ENCODE assay signal across 12 cellular contexts in genomic region chr21:41947596-41948403, GRCh38. TPM values are rescaled to one million over a fixed set of nuclear protein-coding genes. Genes with fewer than 3 reads are reported as not detected.
A peak's percentile ranks its signal among the peaks of the same experiment; 100 is the strongest.
DNase-seq lines count a peak whose midpoint lies in the region; ATAC-seq and TF ChIP-seq lines count a peak whose summit lies in the region.
"Had no signal": no experiment of that assay in that cellular context is flagged by ENCODE, and none has a peak within 500 bp of the region (broad histone marks: within the 10 kb centered on the region; RNA-seq: fewer than 3 reads in every experiment).

No MANE protein-coding gene starts in this region.

- POLR2A ChIA-PET in IMR-90 (lab: Charles Lee; ENCODE audit: unreplicated experiment), result no interaction called here
- POLR2A ChIA-PET in HEK293T (lab: Yijun Ruan, JAX), result no interaction called here

- DNase-seq in IMR-90 (peak; percentile 43), chondrocyte (ENCODE audit: low spot score) (peak; percentile 75), COLO668 (lab: John Stamatoyannopoulos, UW; ENCODE audit: unreplicated experiment) (no peak), HEK293T (ENCODE audit: extremely low spot score) (no peak)
- DNase-seq: foreskin melanocyte, NCI-H82 had no signal

- H2BK5ac ChIP-seq in IMR-90 (ENCODE audit: low read depth, low read length, poor library complexity, severe bottlenecking), result no peak overlapping the region

- no peak overlapping the region for H3K18ac ChIP-seq in IMR-90 (ENCODE audit: low read depth, low read length)

- peaks cover 70 to 83% of the 10 kb centered on the region in 2 experiments for H3K79me1 ChIP-seq in IMR-90 (ENCODE audit: low read depth in 1 of 2, low read length in 2 of 2)

- intact Hi-C loops in IMR-90 (cut with micrococcal nuclease), result no loop called here

- H3K27ac ChIP-seq in IMR-90 (ENCODE audit: insufficient read depth, low read length) (no peak overlapping the region), layer of hippocampus (ENCODE audit: low read depth, low read length) (peak overlapping the region; percentile 80), temporal lobe (ENCODE audit: low read depth, low read length) (peak overlapping the region; percentile 77)

- peaks cover 52% of the 10 kb centered on the region for H4K20me1 ChIP-seq in IMR-90 (ENCODE audit: insufficient read depth, low read length)

- no peaks in the 10 kb centered on the region for H3K9me3 Mint-ChIP-seq in chondrocyte (ENCODE audit: low read depth)
- peaks cover 7% of the 10 kb centered on the region for H3K9me3 Mint-ChIP-seq in stimulated activated memory B cell treated with anti-CD40 and anti-IgM and Interleukin-4, amounts not matched to agents 10 μg/mL and 1 μg/mL and 100 μg/mL, for 72 hours
- H3K9me3 Mint-ChIP-seq: natural killer cell treated with Interleukin-12 subunit alpha and Interleukin-12 subunit beta and Interleukin-15 and Interleukin-18, amount 100 ng/mL, for 72 hours had no signal

- H3K9me1 ChIP-seq in IMR-90 (ENCODE audit: insufficient read depth, low read length), result peaks cover 34% of the 10 kb centered on the region

- TF ChIP-seq POLR2A in IMR-90 (IDR thresholded peaks at IDR 0.05; ENCODE audit: low read depth, low read length), result no peak

- no peak overlapping the region for H2AFZ ChIP-seq in IMR-90 (replicated peaks; ENCODE audit: low read length, poor library complexity)

- no peak overlapping the region for H3K4me3 Mint-ChIP-seq in chondrocyte (ENCODE audit: unreplicated experiment)
- no peak overlapping the region for H3K4me3 Mint-ChIP-seq in stimulated activated memory B cell treated with anti-CD40 and anti-IgM and Interleukin-4, amounts not matched to agents 10 μg/mL and 1 μg/mL and 100 μg/mL, for 72 hours
- H3K4me3 Mint-ChIP-seq: IgD-negative memory B cell; natural killer cell treated with Interleukin-12 subunit alpha and Interleukin-12 subunit beta and Interleukin-15 and Interleukin-18, amount 100 ng/mL, for 72 hours had no signal

- ATAC-seq in IMR-90 (ENCODE audit: low read depth) (peak; percentile 80), HG03432 (IDR thresholded peaks at IDR 0.05; ENCODE audit: unreplicated experiment) (no peak)
- no peak for ATAC-seq in stimulated activated memory B cell treated with anti-CD40 and anti-IgM and Interleukin-4, amounts not matched to agents 10 μg/mL and 1 μg/mL and 100 μg/mL, for 72 hours
- ATAC-seq: natural killer cell treated with Interleukin-12 subunit alpha and Interleukin-12 subunit beta and Interleukin-15 and Interleukin-18, amount 100 ng/mL, for 72 hours had no signal

- H2AK5ac ChIP-seq in IMR-90 (ENCODE audit: low read depth, low read length), result peak overlapping the region; percentile 51; the same call in 1 of the 2 replicates

- no peak overlapping the region for H3K4me3 ChIP-seq in IMR-90 (ENCODE audit: insufficient read depth, low read depth, low read length)

- H3K23ac ChIP-seq in IMR-90 (ENCODE audit: low read depth, low read length), result no peak overlapping the region

- 0 out of 2 replicates have a peak overlapping the region, but pooled peaks have one; percentile 18 for H3K4ac ChIP-seq in IMR-90 (ENCODE audit: low read depth, low read length)

- peak overlapping the region; percentile 0; the same call in 1 of the 2 replicates for H3K4me2 ChIP-seq in IMR-90 (ENCODE audit: low read depth, low read length)

- H2BK20ac ChIP-seq in IMR-90 (ENCODE audit: low read depth, low read length), result no peak overlapping the region

- H4K8ac ChIP-seq in IMR-90 (ENCODE audit: low read depth in 2 of 2, low read length in 2 of 2), result peak overlapping the region in 1 of 2 experiments; percentile 23; a peak in 2 of 4 replicates

- no peak overlapping the region for H2BK120ac ChIP-seq in IMR-90 (ENCODE audit: low read depth, low read length)

- TF ChIP-seq CTCF in IMR-90 (conservative IDR thresholded peaks at IDR 0.05; ENCODE audit: low read depth, low read length), result no peak
- no peak for TF ChIP-seq CTCF in chondrocyte (IDR thresholded peaks at IDR 0.05)

- WGBS in IMR-90 (ENCODE audit: extremely low coverage in 2 of 2, insufficient read length in 1 of 2), 2 experiments, result 50% methylated on average over 2 of the region's 14 CpGs; no CpG with 5 or more reads in 1 of the 2 experiments

- H3K36me3 Mint-ChIP-seq in chondrocyte (ENCODE audit: low read depth), result no peaks in the 10 kb centered on the region
- no peaks in the 10 kb centered on the region for H3K36me3 Mint-ChIP-seq in stimulated activated memory B cell treated with anti-CD40 and anti-IgM and Interleukin-4, amounts not matched to agents 10 μg/mL and 1 μg/mL and 100 μg/mL, for 72 hours
- H3K36me3 Mint-ChIP-seq: IgD-negative memory B cell; natural killer cell treated with Interleukin-12 subunit alpha and Interleukin-12 subunit beta and Interleukin-15 and Interleukin-18, amount 100 ng/mL, for 72 hours had no signal

- TF ChIP-seq RAD21 in IMR-90 (IDR thresholded peaks at IDR 0.05; ENCODE audit: low read length), result no peak

- no peak overlapping the region for H3K27ac Mint-ChIP-seq in chondrocyte (ENCODE audit: unreplicated experiment)
- no peak overlapping the region for H3K27ac Mint-ChIP-seq in stimulated activated memory B cell treated with anti-CD40 and anti-IgM and Interleukin-4, amounts not matched to agents 10 μg/mL and 1 μg/mL and 100 μg/mL, for 72 hours
- H3K27ac Mint-ChIP-seq: natural killer cell treated with Interleukin-12 subunit alpha and Interleukin-12 subunit beta and Interleukin-15 and Interleukin-18, amount 100 ng/mL, for 72 hours had no signal

- H3K27me3 ChIP-seq in IMR-90 (ENCODE audit: control insufficient read depth, insufficient read depth, low read length) (no peaks in the 10 kb centered on the region), layer of hippocampus (ENCODE audit: control insufficient read depth, insufficient read depth, low read length) (no peaks in the 10 kb centered on the region)

- no peak overlapping the region for H2BK15ac ChIP-seq in IMR-90 (ENCODE audit: low read depth, low read length)

- dilution Hi-C loops in IMR-90 (cut with HindIII; ENCODE audit: low sequenced_read_pairs, unreplicated experiment), result no loop called here

- H3K27me3 Mint-ChIP-seq in chondrocyte (ENCODE audit: low read depth), result no peaks in the 10 kb centered on the region
- no peaks in the 10 kb centered on the region for H3K27me3 Mint-ChIP-seq in stimulated activated memory B cell treated with anti-CD40 and anti-IgM and Interleukin-4, amounts not matched to agents 10 μg/mL and 1 μg/mL and 100 μg/mL, for 72 hours

- H3K4me1 Mint-ChIP-seq in chondrocyte (ENCODE audit: low read depth), result peaks cover 16% of the 10 kb centered on the region
- no peaks in the 10 kb centered on the region for H3K4me1 Mint-ChIP-seq in stimulated activated memory B cell treated with anti-CD40 and anti-IgM and Interleukin-4, amounts not matched to agents 10 μg/mL and 1 μg/mL and 100 μg/mL, for 72 hours

- H2AK9ac ChIP-seq in IMR-90 (replicated peaks; ENCODE audit: low read depth, low read length, poor library complexity), result no peak overlapping the region

- H4K91ac ChIP-seq in IMR-90 (ENCODE audit: insufficient read depth, low read depth, low read length), result no peak overlapping the region; the same call in 1 of the 2 replicates

- CTCF ChIA-PET in IMR-90 (lab: Yijun Ruan, JAX), result no interaction called here
- CTCF ChIA-PET in HEK293T (lab: Yijun Ruan, JAX), result no interaction called here

- no peak overlapping the region for H3K56ac ChIP-seq in IMR-90 (ENCODE audit: extremely low read depth, insufficient read depth, low read length)

- no TSS peak for BruUV-seq in IMR-90 (replicated peaks; lab: Mats Ljungman, UMichigan)

- H3K14ac ChIP-seq in IMR-90 (replicated peaks; ENCODE audit: low read depth, low read length), result no peak overlapping the region

- H4K5ac ChIP-seq in IMR-90 (ENCODE audit: low read depth, low read length), result no peak overlapping the region

- in situ Hi-C loops in IMR-90 (cut with MboI; ENCODE audit: low sequenced_read_pairs), result loop anchor here (5.0 kb wide), 1 partner anchor 170 kb away; no protein-coding TSS in a partner anchor

- no peaks in the 10 kb centered on the region for H3K9me3 ChIP-seq in IMR-90 (ENCODE audit: control insufficient read depth, insufficient read depth, low read length)

- peaks cover 21% of the 10 kb centered on the region for H3K4me1 ChIP-seq in IMR-90 (ENCODE audit: control insufficient read depth, insufficient read depth, low read length)

- H3K36me3 ChIP-seq in IMR-90 (ENCODE audit: control insufficient read depth, insufficient read depth, low read length), result peaks cover 6% of the 10 kb centered on the region; the same call in 1 of the 2 replicates

- no peak overlapping the region for H3K9ac ChIP-seq in IMR-90 (ENCODE audit: low read depth, low read length)

TF ChIP-seq in IMR-90, 13 proteins besides CTCF, POLR2A, EP300 and RAD21 (continues in another document):
- no peak for TF ChIP-seq SMC3 (IDR thresholded peaks at IDR 0.05; ENCODE audit: low read depth, low read length)
- TF ChIP-seq MAFK (IDR thresholded peaks at IDR 0.05; ENCODE audit: low read depth, low read length), result no peak
- TF ChIP-seq CHD1 (IDR thresholded peaks at IDR 0.05; ENCODE audit: low read depth, low read length), result no peak
- TF ChIP-seq RCOR1 (IDR thresholded peaks at IDR 0.05; ENCODE audit: insufficient replicate concordance, low read length), result no peak
- no peak for TF ChIP-seq NFE2L2 (IDR thresholded peaks at IDR 0.05; ENCODE audit: low read depth, low read length)
- TF ChIP-seq MAZ (IDR thresholded peaks at IDR 0.05; ENCODE audit: borderline replicate concordance, low read depth, low read length), result no peak
- no peak for TF ChIP-seq BHLHE40 (IDR thresholded peaks at IDR 0.05; ENCODE audit: low read depth, low read length)
- TF ChIP-seq FOS (IDR thresholded peaks at IDR 0.05; ENCODE audit: low read depth, low read length), result no peak
- TF ChIP-seq MXI1 (IDR thresholded peaks at IDR 0.05; ENCODE audit: borderline replicate concordance, low read depth, low read length), result no peak

TF ChIP-seq in HEK293T, 16 proteins besides CTCF, POLR2A, EP300 and RAD21 (continues in another document):
- TF ChIP-seq NFRKB (IDR thresholded peaks at IDR 0.05) (no peak), LEF1 (IDR thresholded peaks at IDR 0.05; ENCODE audit: borderline replicate concordance) (no peak), TARDBP (IDR thresholded peaks at IDR 0.05) (no peak), ELF4 (IDR thresholded peaks at IDR 0.05) (no peak), SP1 (IDR thresholded peaks at IDR 0.05) (no peak), L3MBTL2 (conservative IDR thresholded peaks at IDR 0.05) (no peak), SUZ12 (IDR thresholded peaks at IDR 0.05) (no peak), CTBP1 (IDR thresholded peaks at IDR 0.05; ENCODE audit: borderline replicate concordance) (no peak), BHLHE40 (IDR thresholded peaks at IDR 0.05; ENCODE audit: borderline replicate concordance) (no peak), HDGF (IDR thresholded peaks at IDR 0.05; ENCODE audit: borderline replicate concordance) (no peak)

RNA-seq across cellular contexts. Expression of gene C2CD2, which starts 6.0 kb away (rescaled TPM):
- 19.4 and 25.3 TPM in 2 replicates for total RNA-seq in IMR-90 (2012; rRNA removed)
- 10.6 and 15.6 TPM in 2 replicates for polyA plus RNA-seq in IMR-90 (2012; rRNA removed)
- polyA plus RNA-seq in IMR-90 (2012; cell fraction: cytosol; rRNA removed), result 5.8 and 8.5 TPM in 2 replicates
- 28.1 and 43.3 TPM in 2 replicates for polyA plus RNA-seq in IMR-90 (2012; cell fraction: nucleus; rRNA removed; ENCODE audit: low replicate concordance)
- total RNA-seq in chondrocyte, result 8.9 to 18.2 TPM (median 18.1 TPM) in 3 replicates
- total RNA-seq in temporal lobe, result 8.4 TPM

Comparison
In these comparisons a context has a peak if more than half of its experiments do, and no peak if none do; other contexts are left out.
1. DNase-seq: peak in IMR-90 (single experiment) and chondrocyte (single experiment); none in COLO668 (single experiment) and HEK293T (single experiment).